Comparison of ENCODE assay signal across 1 cellular context in genomic region chr1:31625561-31626272, GRCh38.
A peak's percentile ranks its signal among the peaks of the same experiment; 100 is the strongest.
TF ChIP-seq lines count a peak whose summit lies in the region.

No MANE protein-coding gene starts in this region.

TF ChIP-seq in K562, 482 proteins besides CTCF, POLR2A, EP300 and RAD21:
- 0 out of 2 replicates have a peak, but pooled peaks have one; percentile 7 for TF ChIP-seq ATF3 (IDR thresholded peaks at IDR 0.05)
- no peak for TF ChIP-seq ATF3 (CRISPR knock-in tag; conservative IDR thresholded peaks at IDR 0.05)
- no peak for TF ChIP-seq PHB (CRISPR knock-in tag; IDR thresholded peaks at IDR 0.05)
- no peak for TF ChIP-seq STAT5B (CRISPR knock-in tag; IDR thresholded peaks at IDR 0.05)
- no peak for TF ChIP-seq OTX1 (CRISPR knock-in tag; IDR thresholded peaks at IDR 0.05)
- no peak for TF ChIP-seq SLC30A9 (CRISPR knock-in tag; IDR thresholded peaks at IDR 0.05)
- TF ChIP-seq XRCC5 (IDR thresholded peaks at IDR 0.05; ENCODE audit: low read depth, low read length): no peak
- TF ChIP-seq ASH1L (IDR thresholded peaks at IDR 0.05; ENCODE audit: borderline replicate concordance, low read depth, partially characterized antibody): no peak
- TF ChIP-seq, protein P1, sequence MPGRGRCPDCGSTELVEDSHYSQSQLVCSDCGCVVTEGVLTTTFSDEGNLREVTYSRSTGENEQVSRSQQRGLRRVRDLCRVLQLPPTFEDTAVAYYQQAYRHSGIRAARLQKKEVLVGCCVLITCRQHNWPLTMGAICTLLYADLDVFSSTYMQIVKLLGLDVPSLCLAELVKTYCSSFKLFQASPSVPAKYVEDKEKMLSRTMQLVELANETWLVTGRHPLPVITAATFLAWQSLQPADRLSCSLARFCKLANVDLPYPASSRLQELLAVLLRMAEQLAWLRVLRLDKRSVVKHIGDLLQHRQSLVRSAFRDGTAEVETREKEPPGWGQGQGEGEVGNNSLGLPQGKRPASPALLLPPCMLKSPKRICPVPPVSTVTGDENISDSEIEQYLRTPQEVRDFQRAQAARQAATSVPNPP (IDR thresholded peaks at IDR 0.05; ENCODE audit: borderline replicate concordance, insufficient read depth, insufficient read length): no peak
- TF ChIP-seq SMARCE1 (IDR thresholded peaks at IDR 0.05): no peak
- TF ChIP-seq EGR1 (conservative IDR thresholded peaks at IDR 0.05): peak; percentile 39; the same call in 1 of the 2 replicates
- TF ChIP-seq MEF2A (IDR thresholded peaks at IDR 0.05; ENCODE audit: control insufficient read depth, low read depth, low read length): no peak
- no peak for TF ChIP-seq THRA (IDR thresholded peaks at IDR 0.05)
- TF ChIP-seq ZKSCAN1 (IDR thresholded peaks at IDR 0.05; ENCODE audit: low read depth, low read length): peak; percentile 83
- no peak for TF ChIP-seq ZC3H11A (IDR thresholded peaks at IDR 0.05; ENCODE audit: low read depth, low read length)
- TF ChIP-seq ZNF785 (CRISPR knock-in tag; IDR thresholded peaks at IDR 0.05): no peak
- TF ChIP-seq PML (IDR thresholded peaks at IDR 0.05; ENCODE audit: low read length): no peak
- no peak for TF ChIP-seq ETV6 (IDR thresholded peaks at IDR 0.05; ENCODE audit: borderline replicate concordance in 1 of 2, low read depth in 2 of 2, low read length in 1 of 2)
- TF ChIP-seq ETV6 (CRISPR knock-in tag; IDR thresholded peaks at IDR 0.05; ENCODE audit: borderline replicate concordance): no peak
- no peak for TF ChIP-seq JUND (IDR thresholded peaks at IDR 0.05; ENCODE audit: borderline replicate concordance, low read depth, low read length)
- TF ChIP-seq JUND (tag; IDR thresholded peaks at IDR 0.05; ENCODE audit: borderline replicate concordance, low read depth, low read length): no peak
- no peak for TF ChIP-seq ZNF311 (CRISPR knock-in tag; IDR thresholded peaks at IDR 0.05)
- TF ChIP-seq SAP30 (IDR thresholded peaks at IDR 0.05; ENCODE audit: borderline replicate concordance, insufficient read depth, low read depth, low read length, poor library complexity, severe bottlenecking): no peak
- no peak for TF ChIP-seq CAMTA2 (CRISPR knock-in tag; conservative IDR thresholded peaks at IDR 0.05)
- TF ChIP-seq MEF2D (tag; conservative IDR thresholded peaks at IDR 0.05; ENCODE audit: low read depth): no peak
- TF ChIP-seq SOX6 (IDR thresholded peaks at IDR 0.05): no peak
- no peak for TF ChIP-seq E2F3 (CRISPR knock-in tag; IDR thresholded peaks at IDR 0.05)
- TF ChIP-seq ZNF253 (CRISPR knock-in tag; conservative IDR thresholded peaks at IDR 0.05): no peak
- TF ChIP-seq SETDB1 (IDR thresholded peaks at IDR 0.05; ENCODE audit: low read length): no peak
- TF ChIP-seq ATF6 (CRISPR knock-in tag; IDR thresholded peaks at IDR 0.05): no peak
